7 cellular contexts compared by ENCODE assay signal in genomic region chr15:68482246-68482645, GRCh38. TPM values are rescaled to one million over a fixed set of nuclear protein-coding genes. Genes with fewer than 3 reads are reported as not detected.
"Had no signal": no experiment of that assay in that cellular context is flagged by ENCODE, and none has a peak within 500 bp of the region (broad histone marks: within the 10 kb centered on the region; RNA-seq: fewer than 3 reads in every experiment).

No MANE protein-coding gene starts in this region.

- H3K4me3 Mint-ChIP-seq: IgD-negative memory B cell had no signal

- DNase-seq: IMR-90, KBM-7 had no signal

- H3K27ac ChIP-seq: HL-60 had no signal

- H3K9me3 Mint-ChIP-seq: IgD-negative memory B cell had no signal

- H3K4me3 ChIP-seq: K562 had no signal

- H3K36me3 Mint-ChIP-seq: IgD-negative memory B cell had no signal

- H3K27ac Mint-ChIP-seq: IgD-negative memory B cell had no signal

- ATAC-seq: HepG2, K562 had no signal

RNA-seq across cellular contexts. Expression of gene ITGA11, which starts 50.3 kb away (rescaled TPM):
- total RNA-seq: HepG2, HT-29, K562 had no signal
- polyA plus RNA-seq: HepG2, IgD-negative memory B cell had no signal
